ENCODE assay signal across 9 cellular contexts in genomic region chr10:103661198-103661950, GRCh38.
DNase-seq lines count a peak whose midpoint lies in the region; ATAC-seq and TF ChIP-seq lines count a peak whose summit lies in the region.
"Had no signal": no experiment of that assay in that cellular context is flagged by ENCODE, and none has a peak within 500 bp of the region (broad histone marks: within the 10 kb centered on the region; RNA-seq: fewer than 3 reads in every experiment).

No MANE protein-coding gene starts in this region.

- H3K27me3 ChIP-seq in vagina = no peaks in the 10 kb centered on the region

- H3K4me1 ChIP-seq in vagina = peaks cover 73% of the 10 kb centered on the region

- no peak for TF ChIP-seq CTCF in fibroblast of pulmonary artery (IDR thresholded peaks at IDR 0.05; ENCODE audit: low read length, missing control alignments)
- TF ChIP-seq CTCF in nephron progenitor cell (IDR thresholded peaks at IDR 0.05) = no peak
- TF ChIP-seq CTCF in vagina (IDR thresholded peaks at IDR 0.05) = no peak
- no peak for TF ChIP-seq CTCF in progenitor cell of endocrine pancreas (IDR thresholded peaks at IDR 0.05; ENCODE audit: unreplicated experiment)

- H3K36me3 ChIP-seq in vagina = peaks cover 0 to 16% of the 10 kb centered on the region in 2 donors

- peak in 1 of 2 donors; percentile 87 for TF ChIP-seq POLR2A in vagina (IDR thresholded peaks at IDR 0.05)

- peaks cover 19% of the 10 kb centered on the region for H3K36me3 Mint-ChIP-seq in activated T-helper 1 cell treated with anti-CD3 and anti-CD28 coated beads, Interleukin-12 subunit alpha, Interleukin-12 subunit beta, Interleukin-2, Interleukin-4 antibody, amounts not matched to agents 30 ng/mL and 10 ng/mL and 1 ng/mL, durations not matched to agents 14 hours and 24 hours and 36 hours (ENCODE audit: low read depth)
- peaks cover 32% of the 10 kb centered on the region for H3K36me3 Mint-ChIP-seq in nephron progenitor cell (ENCODE audit: low read depth)
- peaks cover 20% of the 10 kb centered on the region for H3K36me3 Mint-ChIP-seq in progenitor cell of endocrine pancreas (ENCODE audit: insufficient read depth)

- intact Hi-C loops in activated T-helper 1 cell treated with anti-CD3 and anti-CD28 coated beads, Interleukin-12 subunit alpha, Interleukin-12 subunit beta, Interleukin-2, Interleukin-4 antibody, amounts not matched to agents 30 ng/mL and 10 ng/mL and 1 ng/mL, durations not matched to agents 14 hours and 24 hours and 36 hours (cut with micrococcal nuclease) = no loop called here
- intact Hi-C loops in vagina (cut with DNase I) = no loop called here

- no peaks in the 10 kb centered on the region for H3K9me3 ChIP-seq in vagina

- H3K27ac Mint-ChIP-seq in activated T-helper 1 cell treated with anti-CD3 and anti-CD28 coated beads, Interleukin-12 subunit alpha, Interleukin-12 subunit beta, Interleukin-2, Interleukin-4 antibody, amounts not matched to agents 30 ng/mL and 10 ng/mL and 1 ng/mL, durations not matched to agents 14 hours and 24 hours and 36 hours = peak overlapping the region; percentile 48
- H3K27ac Mint-ChIP-seq in nephron progenitor cell = no peak overlapping the region
- no peak overlapping the region for H3K27ac Mint-ChIP-seq in progenitor cell of endocrine pancreas

- H3K9me3 Mint-ChIP-seq in activated T-helper 1 cell treated with anti-CD3 and anti-CD28 coated beads, Interleukin-12 subunit alpha, Interleukin-12 subunit beta, Interleukin-2, Interleukin-4 antibody, amounts not matched to agents 30 ng/mL and 10 ng/mL and 1 ng/mL, durations not matched to agents 14 hours and 24 hours and 36 hours = peaks cover 7% of the 10 kb centered on the region
- H3K9me3 Mint-ChIP-seq in nephron progenitor cell (peaks cover 11% of the 10 kb centered on the region), progenitor cell of endocrine pancreas (ENCODE audit: low read depth) (peaks cover 7% of the 10 kb centered on the region)

- no peak for ATAC-seq in GM21360 (IDR thresholded peaks at IDR 0.05; ENCODE audit: unreplicated experiment)

- H3K27me3 Mint-ChIP-seq in activated T-helper 1 cell treated with anti-CD3 and anti-CD28 coated beads, Interleukin-12 subunit alpha, Interleukin-12 subunit beta, Interleukin-2, Interleukin-4 antibody, amounts not matched to agents 30 ng/mL and 10 ng/mL and 1 ng/mL, durations not matched to agents 14 hours and 24 hours and 36 hours (ENCODE audit: insufficient read depth) = no peaks in the 10 kb centered on the region
- H3K27me3 Mint-ChIP-seq in nephron progenitor cell (ENCODE audit: low read depth, poor library complexity) (no peaks in the 10 kb centered on the region), progenitor cell of endocrine pancreas (no peaks in the 10 kb centered on the region)

- peak overlapping the region; percentile 98 for H3K27ac ChIP-seq in vagina
- H3K27ac ChIP-seq: VCaP had no signal

- H3K4me3 ChIP-seq in fibroblast of pulmonary artery (replicated peaks; ENCODE audit: low read depth, low read length) = peak overlapping the region; percentile 62
- H3K4me3 ChIP-seq in vagina = peak overlapping the region; percentile 64 to 68

- DNase-seq in GF-D8 (lab: John Stamatoyannopoulos, UW) = peak; percentile 50
- DNase-seq in NCI-H2081 treated with DMSO at 0.1 percent for 48 hours (lab: John Stamatoyannopoulos, UW) = peak; percentile 16
- peak; percentile 37 for DNase-seq in activated T-helper 1 cell treated with anti-CD3 and anti-CD28 coated beads, Interleukin-12 subunit alpha, Interleukin-12 subunit beta, Interleukin-2, Interleukin-4 antibody, amounts not matched to agents 30 ng/mL and 10 ng/mL and 1 ng/mL, durations not matched to agents 14 hours and 24 hours and 36 hours (ENCODE audit: low spot score)
- peak; percentile 92 for DNase-seq in fibroblast of pulmonary artery (ENCODE audit: low read depth)
- peak; percentile 75 for DNase-seq in nephron progenitor cell
- DNase-seq in vagina (ENCODE audit: extremely low spot score in 2 of 2) = peak in 1 of 2 donors; percentile 97
- no peak for DNase-seq in progenitor cell of endocrine pancreas (ENCODE audit: low spot score, unreplicated experiment)

- H3K4me3 Mint-ChIP-seq in activated T-helper 1 cell treated with anti-CD3 and anti-CD28 coated beads, Interleukin-12 subunit alpha, Interleukin-12 subunit beta, Interleukin-2, Interleukin-4 antibody, amounts not matched to agents 30 ng/mL and 10 ng/mL and 1 ng/mL, durations not matched to agents 14 hours and 24 hours and 36 hours = peak overlapping the region; percentile 89
- H3K4me3 Mint-ChIP-seq in nephron progenitor cell (peak overlapping the region; percentile 49), progenitor cell of endocrine pancreas (ENCODE audit: low read depth) (no peak overlapping the region)

- peaks cover 8% of the 10 kb centered on the region for H3K4me1 Mint-ChIP-seq in activated T-helper 1 cell treated with anti-CD3 and anti-CD28 coated beads, Interleukin-12 subunit alpha, Interleukin-12 subunit beta, Interleukin-2, Interleukin-4 antibody, amounts not matched to agents 30 ng/mL and 10 ng/mL and 1 ng/mL, durations not matched to agents 14 hours and 24 hours and 36 hours (ENCODE audit: low read depth)
- H3K4me1 Mint-ChIP-seq in nephron progenitor cell = peaks cover 39% of the 10 kb centered on the region
- no peaks in the 10 kb centered on the region for H3K4me1 Mint-ChIP-seq in progenitor cell of endocrine pancreas (ENCODE audit: low read depth)
